2 cellular contexts compared by ENCODE assay signal in genomic region chr15:44136991-44137477, GRCh38.
TF ChIP-seq lines count a peak whose summit lies in the region.

No MANE protein-coding gene starts in this region.

TF ChIP-seq in SK-N-SH treated with all-trans-retinoic acid at 6 μM for 48 hours, 23 proteins besides CTCF, POLR2A, EP300 and RAD21 (continued from another document):
- TF ChIP-seq TSHZ2 (CRISPR knock-in tag; IDR thresholded peaks at IDR 0.05) (no peak), ZC3H10 (CRISPR knock-in tag; IDR thresholded peaks at IDR 0.05) (no peak), CREB5 (CRISPR knock-in tag; IDR thresholded peaks at IDR 0.05; ENCODE audit: low read depth) (no peak), SNAI2 (CRISPR knock-in tag; IDR thresholded peaks at IDR 0.05) (no peak), POU6F1 (CRISPR knock-in tag; IDR thresholded peaks at IDR 0.05; ENCODE audit: borderline replicate concordance, low read depth) (no peak), GLIS3 (CRISPR knock-in tag; IDR thresholded peaks at IDR 0.05) (no peak), ZFP30 (CRISPR knock-in tag; IDR thresholded peaks at IDR 0.05) (no peak), OSR1 (CRISPR knock-in tag; IDR thresholded peaks at IDR 0.05) (no peak), ZNF70 (CRISPR knock-in tag; IDR thresholded peaks at IDR 0.05) (no peak), ESRRG (CRISPR knock-in tag; IDR thresholded peaks at IDR 0.05) (no peak), CSRNP3 (CRISPR knock-in tag; IDR thresholded peaks at IDR 0.05) (no peak)
TF ChIP-seq in SK-N-SH treated with all-trans-retinoic acid at 6 μM for 48 hours: peak in this region for 0.

TF ChIP-seq in SK-N-SH, 30 proteins besides CTCF, POLR2A, EP300 and RAD21 (continued from another document):
- TF ChIP-seq ZBTB33 (IDR thresholded peaks at IDR 0.05; ENCODE audit: borderline replicate concordance, low read depth) (no peak), SIN3A (IDR thresholded peaks at IDR 0.05; ENCODE audit: borderline replicate concordance, low read depth, low read length) (no peak), TAF1 (IDR thresholded peaks at IDR 0.05; ENCODE audit: borderline replicate concordance, low read depth, low read length) (no peak), PBX3 (IDR thresholded peaks at IDR 0.05) (no peak), SMC3 (IDR thresholded peaks at IDR 0.05; ENCODE audit: low read depth, low read length) (no peak), GATA2 (CRISPR knock-in tag; IDR thresholded peaks at IDR 0.05) (no peak), FOXM1 (IDR thresholded peaks at IDR 0.05; ENCODE audit: low read depth) (no peak), GABPA (IDR thresholded peaks at IDR 0.05; ENCODE audit: low read depth) (no peak), FOSL2 (IDR thresholded peaks at IDR 0.05; ENCODE audit: borderline replicate concordance, low read depth) (no peak), JUND (IDR thresholded peaks at IDR 0.05) (no peak), CHD2 (IDR thresholded peaks at IDR 0.05; ENCODE audit: low read length, partially characterized antibody) (no peak)
